Comparison of ENCODE assay signal across 2 cellular contexts in genomic region chr2:46877619-46878113, GRCh38.
TF ChIP-seq lines count a peak whose summit lies in the region.

No MANE protein-coding gene starts in this region.

TF ChIP-seq in GM12878, 131 proteins besides CTCF, POLR2A, EP300 and RAD21:
- TF ChIP-seq CBFB (IDR thresholded peaks at IDR 0.05; ENCODE audit: low read depth) (no peak), MTA2 (IDR thresholded peaks at IDR 0.05; ENCODE audit: low read depth) (no peak), ZBTB11 (CRISPR knock-in tag; IDR thresholded peaks at IDR 0.05) (no peak), EGR1 (IDR thresholded peaks at IDR 0.05; ENCODE audit: borderline replicate concordance in 1 of 2, low read depth in 2 of 2, low read length in 2 of 2) (peak in 1 of 2 experiments; percentile 57; a peak in 1 of 3 replicates), MAX (IDR thresholded peaks at IDR 0.05; ENCODE audit: low read depth, low read length) (no peak), IRF5 (IDR thresholded peaks at IDR 0.05; ENCODE audit: borderline replicate concordance) (0 out of 2 replicates have a peak, but pooled peaks have one; percentile 0), CEBPB (IDR thresholded peaks at IDR 0.05; ENCODE audit: borderline replicate concordance in 1 of 2, low read depth in 2 of 2, low read length in 2 of 2) (no peak), MXI1 (IDR thresholded peaks at IDR 0.05; ENCODE audit: low read depth, low read length) (no peak), ZNF24 (IDR thresholded peaks at IDR 0.05) (no peak), BHLHE40 (IDR thresholded peaks at IDR 0.05; ENCODE audit: borderline replicate concordance in 1 of 2, low read depth in 2 of 2, low read length in 1 of 2) (no peak), FOXM1 (IDR thresholded peaks at IDR 0.05; ENCODE audit: low read depth, low read length) (no peak), ZNF384 (IDR thresholded peaks at IDR 0.05; ENCODE audit: borderline replicate concordance, low read depth, low read length) (no peak), SP1 (IDR thresholded peaks at IDR 0.05; ENCODE audit: low read depth, low read length) (no peak), MEF2B (IDR thresholded peaks at IDR 0.05; ENCODE audit: partially characterized antibody, poor library complexity, severe bottlenecking) (no peak), KDM1A (IDR thresholded peaks at IDR 0.05; ENCODE audit: borderline replicate concordance) (no peak)
TF ChIP-seq in GM12878: peak in this region for 2.

TF ChIP-seq in HepG2, 621 proteins besides CTCF, POLR2A, EP300 and RAD21 (continues in another document):
- no peak for TF ChIP-seq ZNF672 (CRISPR knock-in tag; IDR thresholded peaks at IDR 0.05)
- TF ChIP-seq ZFP36L1 (CRISPR knock-in tag; IDR thresholded peaks at IDR 0.05), result no peak
- TF ChIP-seq GATAD2A (CRISPR knock-in tag; IDR thresholded peaks at IDR 0.05), result no peak
- TF ChIP-seq, protein P1, sequence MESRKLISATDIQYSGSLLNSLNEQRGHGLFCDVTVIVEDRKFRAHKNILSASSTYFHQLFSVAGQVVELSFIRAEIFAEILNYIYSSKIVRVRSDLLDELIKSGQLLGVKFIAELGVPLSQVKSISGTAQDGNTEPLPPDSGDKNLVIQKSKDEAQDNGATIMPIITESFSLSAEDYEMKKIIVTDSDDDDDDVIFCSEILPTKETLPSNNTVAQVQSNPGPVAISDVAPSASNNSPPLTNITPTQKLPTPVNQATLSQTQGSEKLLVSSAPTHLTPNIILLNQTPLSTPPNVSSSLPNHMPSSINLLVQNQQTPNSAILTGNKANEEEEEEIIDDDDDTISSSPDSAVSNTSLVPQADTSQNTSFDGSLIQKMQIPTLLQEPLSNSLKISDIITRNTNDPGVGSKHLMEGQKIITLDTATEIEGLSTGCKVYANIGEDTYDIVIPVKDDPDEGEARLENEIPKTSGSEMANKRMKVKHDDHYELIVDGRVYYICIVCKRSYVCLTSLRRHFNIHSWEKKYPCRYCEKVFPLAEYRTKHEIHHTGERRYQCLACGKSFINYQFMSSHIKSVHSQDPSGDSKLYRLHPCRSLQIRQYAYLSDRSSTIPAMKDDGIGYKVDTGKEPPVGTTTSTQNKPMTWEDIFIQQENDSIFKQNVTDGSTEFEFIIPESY (CRISPR knock-in tag; IDR thresholded peaks at IDR 0.05), result no peak
- TF ChIP-seq ZSCAN20 (CRISPR knock-in tag; IDR thresholded peaks at IDR 0.05; ENCODE audit: borderline replicate concordance), result no peak
- 0 out of 2 replicates have a peak, but pooled peaks have one; percentile 47 for TF ChIP-seq ZNF776 (CRISPR knock-in tag; IDR thresholded peaks at IDR 0.05)
- 0 out of 2 replicates have a peak, but pooled peaks have one; percentile 16 for TF ChIP-seq SP4 (CRISPR knock-in tag; IDR thresholded peaks at IDR 0.05)
- TF ChIP-seq ZBTB10 (CRISPR knock-in tag; IDR thresholded peaks at IDR 0.05; ENCODE audit: borderline replicate concordance), result no peak
- no peak for TF ChIP-seq RELA (CRISPR knock-in tag; IDR thresholded peaks at IDR 0.05)
- TF ChIP-seq ZNF10 (CRISPR knock-in tag; IDR thresholded peaks at IDR 0.05; ENCODE audit: borderline replicate concordance, low read depth), result no peak
- no peak for TF ChIP-seq ONECUT2 (CRISPR knock-in tag; IDR thresholded peaks at IDR 0.05)
- TF ChIP-seq ZBTB44 (CRISPR knock-in tag; IDR thresholded peaks at IDR 0.05), result no peak
- no peak for TF ChIP-seq NCOA1 (CRISPR knock-in tag; IDR thresholded peaks at IDR 0.05)
- TF ChIP-seq ZNF7 (CRISPR knock-in tag; IDR thresholded peaks at IDR 0.05), result no peak
- no peak for TF ChIP-seq SNAPC4 (CRISPR knock-in tag; IDR thresholded peaks at IDR 0.05)
- no peak for TF ChIP-seq ZNF598 (CRISPR knock-in tag; IDR thresholded peaks at IDR 0.05; ENCODE audit: borderline replicate concordance)
- no peak for TF ChIP-seq NFKB2 (CRISPR knock-in tag; IDR thresholded peaks at IDR 0.05; ENCODE audit: borderline replicate concordance)
- TF ChIP-seq ZNF777 (CRISPR knock-in tag; IDR thresholded peaks at IDR 0.05), result no peak
- TF ChIP-seq JUNB (CRISPR knock-in tag; IDR thresholded peaks at IDR 0.05; ENCODE audit: borderline replicate concordance), result 0 out of 2 replicates have a peak, but pooled peaks have one; percentile 43
- no peak for TF ChIP-seq ZNF713 (CRISPR knock-in tag; IDR thresholded peaks at IDR 0.05)
- TF ChIP-seq MED1 (CRISPR knock-in tag; IDR thresholded peaks at IDR 0.05), result no peak
- TF ChIP-seq ZNF138 (CRISPR knock-in tag; IDR thresholded peaks at IDR 0.05; ENCODE audit: low read depth), result no peak
- no peak for TF ChIP-seq HOXA5 (CRISPR knock-in tag; IDR thresholded peaks at IDR 0.05)
- TF ChIP-seq ZNF646 (CRISPR knock-in tag; IDR thresholded peaks at IDR 0.05), result peak; percentile 97
- no peak for TF ChIP-seq KLF11 (CRISPR knock-in tag; IDR thresholded peaks at IDR 0.05)
- TF ChIP-seq SNRNP70 (IDR thresholded peaks at IDR 0.05; ENCODE audit: low read depth, low read length), result no peak
- no peak for TF ChIP-seq HES4 (CRISPR knock-in tag; IDR thresholded peaks at IDR 0.05; ENCODE audit: borderline replicate concordance)
- 0 out of 2 replicates have a peak, but pooled peaks have one; percentile 25 for TF ChIP-seq MXD1 (CRISPR knock-in tag; IDR thresholded peaks at IDR 0.05)
- TF ChIP-seq, protein P2, sequence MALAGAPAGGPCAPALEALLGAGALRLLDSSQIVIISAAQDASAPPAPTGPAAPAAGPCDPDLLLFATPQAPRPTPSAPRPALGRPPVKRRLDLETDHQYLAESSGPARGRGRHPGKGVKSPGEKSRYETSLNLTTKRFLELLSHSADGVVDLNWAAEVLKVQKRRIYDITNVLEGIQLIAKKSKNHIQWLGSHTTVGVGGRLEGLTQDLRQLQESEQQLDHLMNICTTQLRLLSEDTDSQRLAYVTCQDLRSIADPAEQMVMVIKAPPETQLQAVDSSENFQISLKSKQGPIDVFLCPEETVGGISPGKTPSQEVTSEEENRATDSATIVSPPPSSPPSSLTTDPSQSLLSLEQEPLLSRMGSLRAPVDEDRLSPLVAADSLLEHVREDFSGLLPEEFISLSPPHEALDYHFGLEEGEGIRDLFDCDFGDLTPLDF (CRISPR knock-in tag; IDR thresholded peaks at IDR 0.05), result no peak
- TF ChIP-seq ZFP36L2 (CRISPR knock-in tag; IDR thresholded peaks at IDR 0.05), result no peak
- TF ChIP-seq ZNF780A (CRISPR knock-in tag; IDR thresholded peaks at IDR 0.05), result peak; percentile 28; the same call in 1 of the 2 replicates
- TF ChIP-seq TCF12 (IDR thresholded peaks at IDR 0.05), result no peak
- TF ChIP-seq TCF12 (CRISPR knock-in tag; IDR thresholded peaks at IDR 0.05), result no peak
- TF ChIP-seq CBX2 (IDR thresholded peaks at IDR 0.05; ENCODE audit: low read depth, low read length), result no peak
- no peak for TF ChIP-seq CBX2 (CRISPR knock-in tag; IDR thresholded peaks at IDR 0.05; ENCODE audit: low read depth)
- no peak for TF ChIP-seq SYNCRIP (IDR thresholded peaks at IDR 0.05; ENCODE audit: insufficient read depth, low read depth, low read length)
- TF ChIP-seq NFE2 (CRISPR knock-in tag; IDR thresholded peaks at IDR 0.05), result no peak
- no peak for TF ChIP-seq STAG1 (CRISPR knock-in tag; IDR thresholded peaks at IDR 0.05)
